In the genomic region with DNA sequence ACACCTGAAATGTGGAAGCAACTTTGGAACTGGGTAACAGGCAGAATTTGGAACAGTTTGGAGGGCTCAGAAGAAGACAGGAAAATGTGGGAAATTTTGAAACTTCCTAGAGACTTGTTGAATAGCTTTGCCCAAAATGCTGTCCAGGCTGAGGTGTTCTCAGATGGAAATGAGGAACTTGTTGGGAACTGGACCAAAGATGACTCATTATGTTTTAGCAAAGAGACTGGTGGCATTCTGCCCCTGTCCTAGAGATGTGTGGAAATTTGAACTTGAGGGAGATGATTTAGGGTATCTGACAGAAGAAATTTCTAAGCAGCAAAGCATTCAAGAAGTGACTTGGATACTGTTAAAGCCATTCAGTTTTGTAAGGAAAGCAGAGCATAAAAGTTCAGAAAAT, we compare ENCODE assay signal across 8 cellular contexts.
DNase-seq lines count a peak whose midpoint lies in the region; ATAC-seq and TF ChIP-seq lines count a peak whose summit lies in the region.
"Not testable (repeated sequence)": the region's sequence is repeated elsewhere in the genome, so short reads cannot be mapped to it uniquely, and the experiment has no call there.

No MANE protein-coding gene starts in this region.

- not testable (repeated sequence) for H3K36me3 ChIP-seq in PC-3 (ENCODE audit: low read depth, low read length); heart right ventricle

- not testable (repeated sequence) for H3K4me1 ChIP-seq in PC-3 (ENCODE audit: insufficient read depth, low read length)
- H3K4me1 ChIP-seq in heart right ventricle: peaks cover 0 to 21% (median 5%) of the 10 kb centered on the region in 9 donors

- H3K9me3 ChIP-seq in PC-3 (ENCODE audit: low read length); heart right ventricle: not testable (repeated sequence)

- H3K27me3 ChIP-seq in PC-3 (ENCODE audit: low read length); heart right ventricle: not testable (repeated sequence)

- H3K4me3 ChIP-seq in AG10803 (ENCODE audit: low read length); PC-3 (ENCODE audit: low read length); epithelial cell of esophagus (ENCODE audit: low read length); fibroblast of villous mesenchyme (ENCODE audit: low read depth, low read length); heart right ventricle: not testable (repeated sequence)

- H2AFZ ChIP-seq in PC-3 (ENCODE audit: low read length): not testable (repeated sequence)

- DNase-seq in AG10803 (ENCODE audit: low read depth) (peak; percentile 6), HT1080 (ENCODE audit: low read depth) (peak; percentile 13), PC-3 (peak; percentile 58), astrocyte of the hippocampus (ENCODE audit: low read depth, low spot score) (peak; percentile 59), epithelial cell of esophagus (ENCODE audit: low read depth) (peak; percentile 8), fibroblast of villous mesenchyme (ENCODE audit: low read depth) (peak; percentile 20), iris pigment epithelial cell (ENCODE audit: low read depth) (peak; percentile 17)
- not testable (repeated sequence) for DNase-seq in heart right ventricle

- H4K20me1 ChIP-seq in PC-3 (ENCODE audit: low read length): not testable (repeated sequence)

- H3F3A ChIP-seq in PC-3 (ENCODE audit: low read length, unreplicated experiment): not testable (repeated sequence)

- ATAC-seq in PC-3 (peak; percentile 64), heart right ventricle (peak in 6 of 8 donors; percentile 38 to 76 (median 65))

- intact Hi-C loops in PC-3 (cut with micrococcal nuclease); heart right ventricle (cut with DNase I): not testable (repeated sequence)

- not testable (repeated sequence) for H3K9ac ChIP-seq in PC-3 (ENCODE audit: low read length)

- not testable (repeated sequence) for TF ChIP-seq CTCF in AG10803 (conservative IDR thresholded peaks at IDR 0.05; ENCODE audit: low read length); PC-3 (conservative IDR thresholded peaks at IDR 0.05; ENCODE audit: low read depth, low read length); epithelial cell of esophagus (IDR thresholded peaks at IDR 0.05; ENCODE audit: insufficient read depth, low read depth, low read length, missing control alignments); fibroblast of villous mesenchyme (IDR thresholded peaks at IDR 0.05; ENCODE audit: insufficient read depth, low read depth, low read length); heart right ventricle (IDR thresholded peaks at IDR 0.05)

- not testable (repeated sequence) for H3K79me2 ChIP-seq in PC-3 (ENCODE audit: low read length)

- BruUV-seq in PC-3 (replicated peaks; lab: Mats Ljungman, UMichigan): not testable (repeated sequence)

- POLR2A ChIA-PET in PC-3 (lab: Charles Lee; ENCODE audit: unreplicated experiment): not testable (repeated sequence)

- not testable (repeated sequence) for H3K9me2 ChIP-seq in PC-3 (replicated peaks; ENCODE audit: low read length)

- CTCF ChIA-PET in PC-3 (lab: Charles Lee): not testable (repeated sequence)

- H3K27ac ChIP-seq in PC-3 (ENCODE audit: low read length): not testable (repeated sequence)
- peak overlapping the region in 8 of 10 donors; percentile 28 to 76 (median 66) for H3K27ac ChIP-seq in heart right ventricle

- H3K4me2 ChIP-seq in PC-3 (ENCODE audit: low read length): not testable (repeated sequence)
